In the genomic region with DNA sequence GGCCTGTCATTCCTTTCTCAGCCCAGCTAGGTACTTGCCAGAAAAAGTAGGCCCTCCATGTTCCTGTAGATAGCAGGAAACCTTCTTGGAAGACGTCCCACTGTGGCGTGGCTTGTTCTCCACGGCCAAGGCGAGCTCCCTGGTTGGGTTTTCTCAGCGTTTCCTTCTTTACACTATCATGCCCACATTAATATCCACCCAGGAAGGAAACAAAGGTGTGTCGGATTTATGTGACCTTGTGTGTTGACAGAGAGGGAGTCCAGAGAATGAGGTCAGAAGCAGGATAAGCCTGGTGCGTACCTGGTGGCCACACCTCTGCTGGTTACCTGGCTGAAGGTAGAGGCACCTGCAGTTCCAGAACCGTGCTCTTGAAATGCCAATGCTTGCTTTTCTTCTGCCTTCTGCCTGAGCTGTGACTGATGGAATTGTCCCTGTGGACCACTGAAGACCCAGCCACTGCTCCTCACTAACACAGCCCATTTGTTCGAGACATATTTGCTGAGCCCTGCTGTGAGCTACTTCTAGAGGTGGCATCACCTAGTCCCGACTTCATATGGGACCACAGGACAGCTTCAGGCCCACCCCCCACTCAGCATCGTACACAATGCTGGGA, we compare ENCODE assay signal across 17 cellular contexts. TPM values are rescaled to one million over a fixed set of nuclear protein-coding genes. Genes with fewer than 3 reads are reported as not detected.
A peak's percentile ranks its signal among the peaks of the same experiment; 100 is the strongest.
DNase-seq lines count a peak whose midpoint lies in the region; TF ChIP-seq lines count a peak whose summit lies in the region.
"Had no signal": no experiment of that assay in that cellular context is flagged by ENCODE, and none has a peak within 500 bp of the region (broad histone marks: within the 10 kb centered on the region; RNA-seq: fewer than 3 reads in every experiment).

No MANE protein-coding gene starts in this region.

- 61 to 74% (median 72%) methylated on average over 11 of the region's 11 CpGs for WGBS in ovary, 3 donors

- H3K27ac ChIP-seq in C4-2B (peak overlapping the region; percentile 27), duodenal mucosa (ENCODE audit: low read depth, low read length) (peak overlapping the region; percentile 58), ovary (no peak overlapping the region)
- H3K27ac ChIP-seq: neutrophil, thoracic aorta had no signal

- H3K4me1 ChIP-seq in duodenal mucosa (ENCODE audit: control insufficient read depth in 1 of 2, insufficient read depth in 2 of 2, low read length in 2 of 2) (peaks cover 27 to 30% of the 10 kb centered on the region in 2 donors), mucosa of stomach (ENCODE audit: control insufficient read depth, insufficient read depth, low read length) (peaks cover 54% of the 10 kb centered on the region), ovary (ENCODE audit: insufficient read depth) (no peaks in the 10 kb centered on the region)

- H3K9me3 ChIP-seq in duodenal mucosa (ENCODE audit: control insufficient read depth in 1 of 2, low read length in 2 of 2) (no peaks in the 10 kb centered on the region), mucosa of stomach (ENCODE audit: control insufficient read depth, low read length) (no peaks in the 10 kb centered on the region), ovary (no peaks in the 10 kb centered on the region)
- H3K9me3 ChIP-seq: neutrophil, thoracic aorta had no signal

- H3K4me3 ChIP-seq in duodenal mucosa (ENCODE audit: low read depth in 1 of 2, low read length in 2 of 2) (no peak overlapping the region), mucosa of stomach (ENCODE audit: low read length) (peak overlapping the region; percentile 5), ovary (no peak overlapping the region)
- H3K4me3 ChIP-seq: thoracic aorta had no signal

- TF ChIP-seq CTCF in C4-2B (conservative IDR thresholded peaks at IDR 0.05) (no peak), ovary (IDR thresholded peaks at IDR 0.05) (no peak)

- H3K27me3 ChIP-seq in duodenal mucosa (ENCODE audit: control insufficient read depth in 1 of 2, insufficient read depth in 2 of 2, low read length in 2 of 2), result no peaks in the 10 kb centered on the region
- H3K27me3 ChIP-seq in mucosa of stomach (ENCODE audit: control insufficient read depth, insufficient read depth, low read length), result no peaks in the 10 kb centered on the region
- H3K27me3 ChIP-seq in ovary, result no peaks in the 10 kb centered on the region
- H3K27me3 ChIP-seq: dorsolateral prefrontal cortex, neutrophil had no signal

- DNase-seq in LoVo (ENCODE audit: low spot score) (peak; percentile 62), ovary (no peak)
- no peak for DNase-seq in activated CD4-positive, alpha-beta T cell treated with anti-CD3 and anti-CD28 coated beads, Interleukin-2, amount 50 U/mL, for 48 hours
- DNase-seq in NK-92 treated with Interleukin-12 subunit alpha and Interleukin-12 subunit beta, amount 100 ng/mL, for 24 hours (lab: John Stamatoyannopoulos, UW), result no peak
- DNase-seq: activated CD4-positive, CD25-positive, alpha-beta regulatory T cell; activated CD8-positive, alpha-beta memory T cell treated with anti-CD3 and anti-CD28 coated beads for 24 hours; dorsolateral prefrontal cortex; erythroblast; KBM-7; MV-4-11; NCI-H1930; T-helper 2 cell had no signal

- peaks cover 0 to 7% of the 10 kb centered on the region in 2 donors for H3K36me3 ChIP-seq in duodenal mucosa (ENCODE audit: control insufficient read depth in 1 of 2, insufficient read depth in 2 of 2, low read length in 2 of 2)
- H3K36me3 ChIP-seq in mucosa of stomach (ENCODE audit: control insufficient read depth, insufficient read depth, low read length), result no peaks in the 10 kb centered on the region
- H3K36me3 ChIP-seq in ovary, result no peaks in the 10 kb centered on the region
- H3K36me3 ChIP-seq: thoracic aorta had no signal

- intact Hi-C loops in ovary (cut with DNase I), result no loop called here

- peak overlapping the region; percentile 8 to 28 for H3K9ac ChIP-seq in duodenal mucosa (ENCODE audit: low read depth in 1 of 2, low read length in 2 of 2)
- H3K9ac ChIP-seq in mucosa of stomach (ENCODE audit: low read length), result peak overlapping the region; percentile 46

- no peak for TF ChIP-seq POLR2A in ovary (IDR thresholded peaks at IDR 0.05)

- TF ChIP-seq EP300 in ovary (IDR thresholded peaks at IDR 0.05), result no peak

RNA-seq across cellular contexts. Expression of gene ASPHD2, which starts 7.9 kb away (rescaled TPM):
- 1 to 10 TPM in 1 of 7 donors, under 1 TPM in 6; 0.34 to 1.4 (median 0.55) TPM for total RNA-seq in ovary
- polyA plus RNA-seq in ovary, result under 1 TPM; 0.28 to 0.52 TPM

RNA-seq across cellular contexts. Expression of gene HPS4, which starts 46.6 kb away (rescaled TPM):
- total RNA-seq in ovary, result 10 to 100 TPM; 24.1 to 37.8 (median 34.0) TPM
- polyA plus RNA-seq in ovary, result 10 to 100 TPM; 18.9 to 27.5 TPM

RNA-seq across cellular contexts. Expression of gene SRRD, which starts 46.7 kb away (rescaled TPM):
- 10 to 100 TPM in 5 of 7 donors, 1 to 10 TPM in 2; 7.3 to 25.2 (median 18.4) TPM for total RNA-seq in ovary
- 10 to 100 TPM in 1 of 2 donors, 1 to 10 TPM in 1; 8.2 to 23.4 TPM for polyA plus RNA-seq in ovary

Comparison
In these comparisons a context has a peak if more than half of its experiments do, and no peak if none do; other contexts are left out.
1. H3K27ac ChIP-seq: peak in C4-2B (single experiment) and duodenal mucosa (single experiment); none in ovary (0 of 2).